ENCODE assay signal across 11 cellular contexts in genomic region chr20:5495026-5495425, GRCh38.
"Had no signal": no experiment of that assay in that cellular context is flagged by ENCODE, and none has a peak within 500 bp of the region (broad histone marks: within the 10 kb centered on the region; RNA-seq: fewer than 3 reads in every experiment).

No MANE protein-coding gene starts in this region.

- H3K36me3 ChIP-seq: HAP-1 had no signal

- H3K4me3 ChIP-seq: GM23248, GM23338, HAP-1 had no signal

- H3K4me2 ChIP-seq: GM23338 had no signal

- H3K27ac Mint-ChIP-seq: GM23338, H9, HFFc6 had no signal

- H3K27ac ChIP-seq: GM23248 had no signal

- FAIRE-seq: H1, H54 had no signal

- DNase-seq: GM23248, GOT3, H7, H9, HCEC 1CT, HFFc6 had no signal

- H3K4me3 Mint-ChIP-seq: GM23338, H9, HFFc6 had no signal

- H3K4me1 Mint-ChIP-seq: GM23338, H9 had no signal

- ATAC-seq: GM23338, HCT116 had no signal

- H3K4me1 ChIP-seq: HAP-1 had no signal

- H3K9me3 Mint-ChIP-seq: GM23338, H9, HFFc6 had no signal
